ENCODE assay signal across 8 cellular contexts in the genomic region with DNA sequence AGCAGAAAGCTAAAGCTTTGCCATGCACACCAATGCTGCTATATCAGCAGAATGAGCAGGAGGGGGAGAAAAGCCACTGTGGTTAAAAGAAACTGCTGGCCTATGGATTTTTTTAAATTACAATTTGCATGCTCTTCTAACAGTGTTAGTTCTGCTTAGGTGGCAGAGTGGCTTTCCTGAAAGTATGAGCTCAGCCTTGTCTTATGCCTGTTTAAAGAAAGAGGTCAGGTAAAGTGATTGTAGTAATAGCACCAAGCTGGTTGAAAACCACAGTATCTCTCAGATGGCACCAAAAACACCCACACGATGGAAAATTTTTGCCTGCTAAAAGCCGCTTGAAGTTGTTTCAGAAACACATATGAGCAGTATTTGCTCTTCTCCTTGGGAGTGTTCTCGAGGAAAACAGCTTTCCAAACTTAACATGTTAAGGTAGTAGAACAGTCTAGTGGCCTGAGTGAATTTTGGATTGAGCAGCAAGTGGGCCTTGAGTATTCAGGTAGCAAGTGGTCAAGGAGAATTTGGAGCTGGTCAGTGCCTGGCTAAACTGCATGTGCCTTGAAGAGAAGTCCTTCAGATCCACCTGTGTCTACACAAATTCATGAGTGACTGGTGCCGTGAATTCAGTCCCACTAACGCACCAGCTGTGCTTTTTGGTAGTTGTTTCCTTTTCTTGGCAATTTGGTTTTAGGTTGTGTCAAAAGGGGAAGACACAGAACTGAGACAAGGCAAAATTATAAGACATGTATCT. TPM values are rescaled to one million over a fixed set of nuclear protein-coding genes. Genes with fewer than 3 reads are reported as not detected.
A peak's percentile ranks its signal among the peaks of the same experiment; 100 is the strongest.
DNase-seq lines count a peak whose midpoint lies in the region; ATAC-seq and TF ChIP-seq lines count a peak whose summit lies in the region.

No MANE protein-coding gene starts in this region.

- peak; percentile 74 for ATAC-seq in HG03135 (IDR thresholded peaks at IDR 0.05; ENCODE audit: unreplicated experiment)

- H3K27me3 ChIP-seq in spleen (replicated peaks in 1 of 7) (no peaks in the 10 kb centered on the region), suprapubic skin (no peaks in the 10 kb centered on the region)

- no peak for TF ChIP-seq POLR2A in spleen (IDR thresholded peaks at IDR 0.05)
- no peak for TF ChIP-seq POLR2A in suprapubic skin (IDR thresholded peaks at IDR 0.05)

- intact Hi-C loops in spleen (cut with DNase I; ENCODE audit: low total_unique reads) = no loop called here

- peak overlapping the region; percentile 36 to 83 (median 66) for H3K27ac ChIP-seq in spleen
- no peak overlapping the region for H3K27ac ChIP-seq in suprapubic skin

- DNase-seq in activated CD4-positive, alpha-beta T cell treated with anti-CD3 and anti-CD28 coated beads for 1 hour = peak; percentile 14
- DNase-seq in activated CD4-positive, alpha-beta T cell treated with anti-CD3 and anti-CD28 coated beads, Interleukin-2, amount 50 U/mL, for 1 hour = no peak
- peak; percentile 62 for DNase-seq in activated CD8-positive, alpha-beta memory T cell treated with anti-CD3 and anti-CD28 coated beads for 24 hours
- DNase-seq in spleen (no peak), SIG-M5 (lab: John Stamatoyannopoulos, UW) (no peak), SK-N-DZ (ENCODE audit: low spot score) (no peak), suprapubic skin (ENCODE audit: low spot score in 2 of 2) (no peak)

- H3K36me3 ChIP-seq in spleen (no peaks in the 10 kb centered on the region), suprapubic skin (no peaks in the 10 kb centered on the region)

- WGBS in spleen, 5 donors = 40 to 48% (median 41%) methylated on average over 5 of the region's 5 CpGs
- 70% methylated on average over 5 of the region's 5 CpGs for WGBS in suprapubic skin

- peaks cover 9 to 36% (median 24%) of the 10 kb centered on the region in 6 donors for H3K4me1 ChIP-seq in spleen
- peaks cover 6% of the 10 kb centered on the region for H3K4me1 ChIP-seq in suprapubic skin

- TF ChIP-seq CTCF in spleen (IDR thresholded peaks at IDR 0.05 in 8 of 11, conservative IDR thresholded peaks at IDR 0.05 in 3 of 11) = no peak
- TF ChIP-seq CTCF in suprapubic skin (IDR thresholded peaks at IDR 0.05) = no peak

- H3K4me3 ChIP-seq in spleen (no peak overlapping the region), suprapubic skin (no peak overlapping the region)

- no peaks in the 10 kb centered on the region for H3K9me3 ChIP-seq in spleen
- H3K9me3 ChIP-seq in suprapubic skin = no peaks in the 10 kb centered on the region

- no peak for TF ChIP-seq EP300 in suprapubic skin (IDR thresholded peaks at IDR 0.05)

RNA-seq across cellular contexts. Expression of a gene that starts 19.6 kb away (rescaled TPM):
- total RNA-seq in spleen (100 to 1,000 TPM in 2 of 7 donors, 10 to 100 TPM in 5; 89.8 to 108 (median 92.4) TPM), suprapubic skin (100 to 1,000 TPM; 107 to 137 (median 124) TPM)
- polyA plus RNA-seq in spleen = 100 to 1,000 TPM; 157 to 175 (median 160) TPM
- polyA plus RNA-seq in SK-N-DZ (2014; cell fraction: cytosol; rRNA removed) = 230 and 256 TPM in 2 replicates
- 129 and 141 TPM in 2 replicates for polyA plus RNA-seq in SK-N-DZ (2014; cell fraction: nucleus; rRNA removed)

RNA-seq across cellular contexts. Expression of a gene that starts 53.6 kb away (rescaled TPM):
- 100 to 1,000 TPM in 4 of 7 donors, 10 to 100 TPM in 3; 73.2 to 122 (median 100) TPM for total RNA-seq in spleen
- 10 to 100 TPM in 2 of 3 donors, 1 to 10 TPM in 1; 7.6 to 35.4 (median 15.9) TPM for polyA plus RNA-seq in spleen
- polyA plus RNA-seq in SK-N-DZ (2014; cell fraction: cytosol; rRNA removed) = 3.0 and 3.4 TPM in 2 replicates
- polyA plus RNA-seq in SK-N-DZ (2014; cell fraction: nucleus; rRNA removed) = 7.9 and 11.4 TPM in 2 replicates
- total RNA-seq in suprapubic skin = 100 to 1,000 TPM in 1 of 4 donors, 10 to 100 TPM in 3; 41.0 to 107 (median 60.8) TPM

Comparison
In these comparisons a context has a peak if more than half of its experiments do, and no peak if none do; other contexts are left out.
1. DNase-seq: peak in activated CD4-positive, alpha-beta T cell treated with anti-CD3 and anti-CD28 coated beads for 1 hour (single experiment) and activated CD8-positive, alpha-beta memory T cell treated with anti-CD3 and anti-CD28 coated beads for 24 hours (single experiment); none in activated CD4-positive, alpha-beta T cell treated with anti-CD3 and anti-CD28 coated beads, Interleukin-2, amount 50 U/mL, for 1 hour (single experiment), spleen (single experiment), SIG-M5 (single experiment), SK-N-DZ (single experiment) and suprapubic skin (0 of 2).